30 cellular contexts compared by ENCODE assay signal in the genomic region with DNA sequence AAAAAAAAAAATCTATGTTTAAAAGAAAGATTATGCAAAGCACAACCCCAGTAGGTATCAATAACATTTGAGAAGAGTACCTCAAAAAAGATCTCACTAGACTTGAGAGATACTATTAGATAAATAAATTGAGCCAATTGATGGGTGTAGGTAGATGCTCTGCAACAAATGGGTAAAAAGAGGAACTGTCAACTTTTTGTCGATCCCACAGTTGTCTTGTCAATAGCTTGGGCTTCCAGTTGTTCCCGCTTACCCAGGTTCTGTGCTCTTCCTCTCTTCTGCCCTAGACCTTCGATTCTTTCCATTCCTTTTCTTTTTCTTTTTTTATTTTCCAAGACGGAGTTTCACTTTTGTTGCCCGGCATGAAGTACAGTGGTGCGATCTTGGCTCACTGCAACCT.
"Had no signal": no experiment of that assay in that cellular context is flagged by ENCODE, and none has a peak within 500 bp of the region (broad histone marks: within the 10 kb centered on the region; RNA-seq: fewer than 3 reads in every experiment).

No MANE protein-coding gene starts in this region.

- H3K36me3 ChIP-seq: ovary, right lobe of liver, sigmoid colon, stomach, thoracic aorta, thyroid gland, tibial nerve, upper lobe of left lung, vagina had no signal

- H3K27me3 Mint-ChIP-seq: naive B cell; progenitor cell of endocrine pancreas; stimulated activated naive B cell treated with anti-CD40 and anti-IgM and Interleukin-4, amounts not matched to agents 10 μg/mL and 1 μg/mL and 100 μg/mL, for 72 hours; stimulated activated naive CD8-positive, alpha-beta T cell treated with anti-CD3 and anti-CD28 coated beads, Interleukin-15, Interleukin-2, amounts not matched to agents 100 ng/mL and 50 ng/mL, for 24 hours had no signal

- H3K4me3 Mint-ChIP-seq: naive B cell; natural killer cell; nephron; neural crest cell; stimulated activated effector memory CD8-positive, alpha-beta T cell treated with anti-CD3 and anti-CD28 coated beads, Interleukin-12 subunit alpha, Interleukin-12 subunit beta, amount 100 ng/mL, for 72 hours; stimulated activated naive B cell treated with anti-CD40 and anti-IgM and Interleukin-4, amounts not matched to agents 10 μg/mL and 1 μg/mL and 100 μg/mL, for 72 hours; stimulated activated naive CD8-positive, alpha-beta T cell treated with anti-CD3 and anti-CD28 coated beads, Interleukin-15, Interleukin-2, amounts not matched to agents 100 ng/mL and 50 ng/mL, for 24 hours had no signal

- H3K9me3 ChIP-seq: ovary, psoas muscle, right lobe of liver, sigmoid colon, stomach, thoracic aorta, thyroid gland, tibial nerve, upper lobe of left lung, vagina had no signal

- H3K4me3 ChIP-seq: ovary, psoas muscle, right lobe of liver, sigmoid colon, stomach, thoracic aorta, thyroid gland, tibial nerve, upper lobe of left lung, vagina had no signal

- H3K27me3 ChIP-seq: ovary, right lobe of liver, sigmoid colon, stomach, thyroid gland, tibial nerve, upper lobe of left lung, vagina had no signal

- DNase-seq: naive B cell; natural killer cell; occipital lobe; ovary; posterior cingulate gyrus; psoas muscle; right cardiac atrium; right lobe of liver; sigmoid colon; small intestine; stimulated activated CD4-positive, alpha-beta T cell treated with anti-CD3 and anti-CD28 coated beads, Interleukin-15, amount 100 ng/mL, for 24 hours; stimulated activated CD4-positive, alpha-beta T cell treated with anti-CD3 and anti-CD28 coated beads, Interleukin-2, amount 100 ng/mL, for 24 hours; stimulated activated CD4-positive, alpha-beta T cell treated with anti-CD3 and anti-CD28 coated beads, Interleukin-2, amount 100 ng/mL, for 48 hours; stimulated activated CD4-positive, alpha-beta T cell treated with anti-CD3 and anti-CD28 coated beads, Interleukin-4, amount 100 ng/mL, for 24 hours; stimulated activated naive B cell treated with anti-CD40 and anti-IgM and Interleukin-4, amounts not matched to agents 10 μg/mL and 1 μg/mL and 100 μg/mL, for 72 hours; stimulated activated naive CD4-positive, alpha-beta T cell treated with Interleukin-2 at 50 U/mL for 16 hours; stomach; thyroid gland; trophoblast cell; upper lobe of left lung had no signal

- H3K27ac ChIP-seq: ovary, parathyroid adenoma, psoas muscle, right lobe of liver, sigmoid colon, stomach, thoracic aorta, thyroid gland, tibial nerve, upper lobe of left lung, vagina had no signal

- H3K9ac ChIP-seq: parathyroid adenoma had no signal

- H3K4me1 ChIP-seq: parathyroid adenoma, psoas muscle, right lobe of liver, thyroid gland, tibial nerve, vagina had no signal

- H2AFZ ChIP-seq: parathyroid adenoma had no signal

- H3K4me1 Mint-ChIP-seq: naive B cell; natural killer cell; neural crest cell; stimulated activated effector memory CD8-positive, alpha-beta T cell treated with anti-CD3 and anti-CD28 coated beads, Interleukin-12 subunit alpha, Interleukin-12 subunit beta, amount 100 ng/mL, for 72 hours; stimulated activated naive B cell treated with anti-CD40 and anti-IgM and Interleukin-4, amounts not matched to agents 10 μg/mL and 1 μg/mL and 100 μg/mL, for 72 hours had no signal

- ATAC-seq: natural killer cell; psoas muscle; right cardiac atrium; right lobe of liver; stimulated activated effector memory CD8-positive, alpha-beta T cell treated with anti-CD3 and anti-CD28 coated beads, Interleukin-12 subunit alpha, Interleukin-12 subunit beta, amount 100 ng/mL, for 72 hours; stimulated activated naive B cell treated with anti-CD40 and anti-IgM and Interleukin-4, amounts not matched to agents 10 μg/mL and 1 μg/mL and 100 μg/mL, for 72 hours had no signal

- H3K36me3 Mint-ChIP-seq: naive B cell; natural killer cell; stimulated activated effector memory CD8-positive, alpha-beta T cell treated with anti-CD3 and anti-CD28 coated beads, Interleukin-12 subunit alpha, Interleukin-12 subunit beta, amount 100 ng/mL, for 72 hours; stimulated activated naive B cell treated with anti-CD40 and anti-IgM and Interleukin-4, amounts not matched to agents 10 μg/mL and 1 μg/mL and 100 μg/mL, for 72 hours had no signal

- H3K9me3 Mint-ChIP-seq: naive B cell; natural killer cell; nephron; neural crest cell; stimulated activated naive B cell treated with anti-CD40 and anti-IgM and Interleukin-4, amounts not matched to agents 10 μg/mL and 1 μg/mL and 100 μg/mL, for 72 hours had no signal

- H3K79me2 ChIP-seq: parathyroid adenoma had no signal

- H3K27ac Mint-ChIP-seq: naive B cell; natural killer cell; progenitor cell of endocrine pancreas; stimulated activated effector memory CD8-positive, alpha-beta T cell treated with anti-CD3 and anti-CD28 coated beads, Interleukin-12 subunit alpha, Interleukin-12 subunit beta, amount 100 ng/mL, for 72 hours; stimulated activated naive B cell treated with anti-CD40 and anti-IgM and Interleukin-4, amounts not matched to agents 10 μg/mL and 1 μg/mL and 100 μg/mL, for 72 hours; stimulated activated naive CD8-positive, alpha-beta T cell treated with anti-CD3 and anti-CD28 coated beads, Interleukin-15, Interleukin-2, amounts not matched to agents 100 ng/mL and 50 ng/mL, for 24 hours had no signal

- FAIRE-seq: small intestine, urothelium cell line had no signal
